9 cellular contexts compared by ENCODE assay signal in the genomic region with DNA sequence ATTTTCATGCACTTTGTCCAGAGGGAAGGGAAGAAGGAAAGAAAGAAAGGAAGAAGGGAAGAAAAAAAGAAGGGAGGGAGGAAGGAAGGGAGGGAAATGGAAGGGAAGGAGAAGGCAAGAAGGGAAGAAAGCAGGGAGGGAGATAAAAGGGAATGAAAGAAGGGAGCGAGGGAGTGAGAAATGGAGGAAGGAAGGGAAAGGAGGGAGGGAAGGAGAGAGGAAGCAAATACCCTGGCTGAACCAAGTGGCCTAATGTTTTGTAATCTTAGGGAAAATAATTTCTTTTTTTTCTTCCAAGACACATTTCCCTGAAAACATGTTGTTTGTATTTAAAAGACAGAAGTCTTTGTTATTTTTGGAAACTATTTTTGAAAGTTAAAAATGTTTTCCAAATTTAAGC. TPM values are rescaled to one million over a fixed set of nuclear protein-coding genes. Genes with fewer than 3 reads are reported as not detected.
"Had no signal": no experiment of that assay in that cellular context is flagged by ENCODE, and none has a peak within 500 bp of the region (broad histone marks: within the 10 kb centered on the region; RNA-seq: fewer than 3 reads in every experiment).

No MANE protein-coding gene starts in this region.

- ATAC-seq: GM23338 had no signal

- DNase-seq: H9, HCEC 1CT, HFFc6, KG1 had no signal

- H2AFZ ChIP-seq: GM23338 had no signal

- H3K4me3 ChIP-seq: GM23338 had no signal

- H3K4me2 ChIP-seq: GM23338 had no signal

- FAIRE-seq: H1, H54, HTR-8/SVneo had no signal

RNA-seq across cellular contexts. Expression of a gene that starts 36.1 kb away (rescaled TPM):
- total RNA-seq: HT-29 had no signal
